Comparison of ENCODE assay signal across 32 cellular contexts in genomic region chr14:100778951-100779690, GRCh38. TPM values are rescaled to one million over a fixed set of nuclear protein-coding genes. Genes with fewer than 3 reads are reported as not detected.
A peak's percentile ranks its signal among the peaks of the same experiment; 100 is the strongest.
DNase-seq lines count a peak whose midpoint lies in the region; ATAC-seq and TF ChIP-seq lines count a peak whose summit lies in the region.
"Had no signal": no experiment of that assay in that cellular context is flagged by ENCODE, and none has a peak within 500 bp of the region (broad histone marks: within the 10 kb centered on the region; RNA-seq: fewer than 3 reads in every experiment).

No MANE protein-coding gene starts in this region.

- H3K36me3 ChIP-seq in CD8-positive, alpha-beta T cell (ENCODE audit: insufficient read depth, low read length), result no peaks in the 10 kb centered on the region
- H3K36me3 ChIP-seq: esophagus squamous epithelium, Peyer's patch had no signal

- intact Hi-C loops in CD8-positive, alpha-beta T cell (cut with DNase I, micrococcal nuclease), result no loop called here

- H3K9me3 ChIP-seq in CD8-positive, alpha-beta T cell (ENCODE audit: low read length), result no peaks in the 10 kb centered on the region
- H3K9me3 ChIP-seq: esophagus squamous epithelium, Peyer's patch had no signal

- no peak overlapping the region for H3K27ac ChIP-seq in CD8-positive, alpha-beta T cell (ENCODE audit: low read depth, low read length)
- H3K27ac ChIP-seq: esophagus squamous epithelium, Peyer's patch had no signal

- peak; percentile 30 for DNase-seq in activated CD8-positive, alpha-beta memory T cell treated with anti-CD3 and anti-CD28 coated beads, Interleukin-2, amount 50 U/mL, for 48 hours
- DNase-seq in activated CD8-positive, alpha-beta memory T cell treated with anti-CD3 and anti-CD28 coated beads, Interleukin-2, amount 50 U/mL, for 4 hours, result no peak
- DNase-seq in ecto neural progenitor cell (ENCODE audit: low spot score) (peak; percentile 37), osteocyte (ENCODE audit: extremely low spot score, unreplicated experiment) (peak; percentile 70), type B pancreatic cell (ENCODE audit: extremely low spot score, unreplicated experiment) (peak; percentile 66), OCI-M1 (lab: John Stamatoyannopoulos, UW) (no peak)
- no peak for DNase-seq in CD8-positive, alpha-beta T cell
- DNase-seq: activated CD4-positive, alpha-beta T cell treated with anti-CD3 and anti-CD28 coated beads, Interleukin-2, amount 10 ng/mL, durations not matched to agents 7 days and 5 days; activated CD8-positive, alpha-beta memory T cell treated with anti-CD3 and anti-CD28 coated beads, Interleukin-2, amount 10 ng/mL, durations not matched to agents 7 days and 5 days; AML-193; anterior cingulate cortex; CD8-positive, alpha-beta memory T cell; DMS79; esophagus squamous epithelium; foreskin melanocyte; GF-D8; KBM-7; NCI-H2029 treated with DMSO at 0.1 percent for 48 hours; NCI-H526; stimulated activated CD4-positive, alpha-beta T cell treated with anti-CD3 and anti-CD28 coated beads, Interleukin-12 subunit alpha, Interleukin-12 subunit beta, amount 100 ng/mL, for 4 hours; stimulated activated CD4-positive, alpha-beta T cell treated with anti-CD3 and anti-CD28 coated beads, Interleukin-4, amount 100 ng/mL, for 24 hours; SW 1271; T1000 had no signal

- no peaks in the 10 kb centered on the region for H3K27me3 ChIP-seq in CD8-positive, alpha-beta T cell (ENCODE audit: insufficient read depth, low read length)
- H3K27me3 ChIP-seq: Peyer's patch had no signal

- H3K9me3 Mint-ChIP-seq in osteocyte (ENCODE audit: unreplicated experiment) (no peaks in the 10 kb centered on the region), type B pancreatic cell (no peaks in the 10 kb centered on the region)
- H3K9me3 Mint-ChIP-seq in CD8-positive, alpha-beta T cell, result no peaks in the 10 kb centered on the region
- H3K9me3 Mint-ChIP-seq: activated CD4-positive, alpha-beta T cell treated with anti-CD3 and anti-CD28 coated beads, Interleukin-2, amount 10 ng/mL, durations not matched to agents 7 days and 5 days; activated naive CD4-positive, alpha-beta T cell treated with anti-CD3 and anti-CD28 coated beads, Interleukin-2, amount 50 U/mL, for 72 hours; CD8-positive, alpha-beta memory T cell; dendritic cell treated with granulocyte-macrophage colony-stimulating factor and Interleukin-4, amounts not matched to agents 40 ng/mL and 50 ng/mL, for 4 days; stimulated activated effector memory CD8-positive, alpha-beta T cell treated with anti-CD3 and anti-CD28 coated beads, Interleukin-12 subunit alpha, Interleukin-12 subunit beta, amount 100 ng/mL, for 72 hours had no signal

- H3K27ac Mint-ChIP-seq in osteocyte (ENCODE audit: unreplicated experiment) (no peak overlapping the region), type B pancreatic cell (no peak overlapping the region)
- H3K27ac Mint-ChIP-seq in CD8-positive, alpha-beta T cell, result no peak overlapping the region
- H3K27ac Mint-ChIP-seq: activated CD4-positive, alpha-beta T cell treated with anti-CD3 and anti-CD28 coated beads, Interleukin-2, amount 10 ng/mL, durations not matched to agents 7 days and 5 days; activated CD8-positive, alpha-beta memory T cell treated with anti-CD3 and anti-CD28 coated beads, Interleukin-2, amount 10 ng/mL, durations not matched to agents 7 days and 5 days; CD8-positive, alpha-beta memory T cell; dendritic cell treated with granulocyte-macrophage colony-stimulating factor and Interleukin-4, amounts not matched to agents 40 ng/mL and 50 ng/mL, for 4 days; stimulated activated effector memory CD8-positive, alpha-beta T cell treated with anti-CD3 and anti-CD28 coated beads, Interleukin-12 subunit alpha, Interleukin-12 subunit beta, amount 100 ng/mL, for 72 hours had no signal

- TF ChIP-seq CTCF in osteocyte (IDR thresholded peaks at IDR 0.05) (no peak), type B pancreatic cell (conservative IDR thresholded peaks at IDR 0.05) (no peak)
- TF ChIP-seq CTCF in CD8-positive, alpha-beta T cell (IDR thresholded peaks at IDR 0.05), result no peak

- H3K4me1 ChIP-seq in CD8-positive, alpha-beta T cell (ENCODE audit: insufficient read depth, low read length), result no peaks in the 10 kb centered on the region
- H3K4me1 ChIP-seq: Peyer's patch had no signal

- CTCF ChIA-PET in CD8-positive, alpha-beta T cell (lab: Charles Lee), result no interaction called here

- no peak overlapping the region for H3K4me3 Mint-ChIP-seq in osteocyte (ENCODE audit: unreplicated experiment)
- H3K4me3 Mint-ChIP-seq in type B pancreatic cell, result no peak overlapping the region
- no peak overlapping the region for H3K4me3 Mint-ChIP-seq in CD8-positive, alpha-beta T cell
- H3K4me3 Mint-ChIP-seq: activated CD4-positive, alpha-beta T cell treated with anti-CD3 and anti-CD28 coated beads, Interleukin-2, amount 10 ng/mL, durations not matched to agents 7 days and 5 days; activated CD8-positive, alpha-beta memory T cell treated with anti-CD3 and anti-CD28 coated beads, Interleukin-2, amount 10 ng/mL, durations not matched to agents 7 days and 5 days; CD8-positive, alpha-beta memory T cell; dendritic cell treated with granulocyte-macrophage colony-stimulating factor and Interleukin-4, amounts not matched to agents 40 ng/mL and 50 ng/mL, for 4 days; stimulated activated effector memory CD8-positive, alpha-beta T cell treated with anti-CD3 and anti-CD28 coated beads, Interleukin-12 subunit alpha, Interleukin-12 subunit beta, amount 100 ng/mL, for 72 hours had no signal

- H3K4me3 ChIP-seq in CD8-positive, alpha-beta T cell (ENCODE audit: low read depth, low read length), result no peak overlapping the region
- H3K4me3 ChIP-seq: esophagus squamous epithelium, Peyer's patch had no signal

- H3K4me1 Mint-ChIP-seq in osteocyte (ENCODE audit: unreplicated experiment) (no peaks in the 10 kb centered on the region), type B pancreatic cell (ENCODE audit: unreplicated experiment) (peaks cover 41% of the 10 kb centered on the region)
- H3K4me1 Mint-ChIP-seq in CD8-positive, alpha-beta T cell (ENCODE audit: low read depth), result no peaks in the 10 kb centered on the region
- H3K4me1 Mint-ChIP-seq: activated CD4-positive, alpha-beta T cell treated with anti-CD3 and anti-CD28 coated beads, Interleukin-2, amount 10 ng/mL, durations not matched to agents 7 days and 5 days; activated CD8-positive, alpha-beta memory T cell treated with anti-CD3 and anti-CD28 coated beads, Interleukin-2, amount 10 ng/mL, durations not matched to agents 7 days and 5 days; CD8-positive, alpha-beta memory T cell; stimulated activated effector memory CD8-positive, alpha-beta T cell treated with anti-CD3 and anti-CD28 coated beads, Interleukin-12 subunit alpha, Interleukin-12 subunit beta, amount 100 ng/mL, for 72 hours had no signal

- H3K36me3 Mint-ChIP-seq in osteocyte (ENCODE audit: unreplicated experiment) (no peaks in the 10 kb centered on the region), type B pancreatic cell (no peaks in the 10 kb centered on the region)
- H3K36me3 Mint-ChIP-seq in CD8-positive, alpha-beta T cell, result no peaks in the 10 kb centered on the region
- H3K36me3 Mint-ChIP-seq: activated CD8-positive, alpha-beta memory T cell treated with anti-CD3 and anti-CD28 coated beads, Interleukin-2, amount 10 ng/mL, durations not matched to agents 7 days and 5 days; activated naive CD4-positive, alpha-beta T cell treated with anti-CD3 and anti-CD28 coated beads, Interleukin-2, amount 50 U/mL, for 72 hours; CD8-positive, alpha-beta memory T cell; stimulated activated effector memory CD8-positive, alpha-beta T cell treated with anti-CD3 and anti-CD28 coated beads, Interleukin-12 subunit alpha, Interleukin-12 subunit beta, amount 100 ng/mL, for 72 hours had no signal

- POLR2A ChIA-PET in CD8-positive, alpha-beta T cell (lab: Charles Lee), result no interaction called here

- peaks cover 16% of the 10 kb centered on the region for H3K27me3 Mint-ChIP-seq in osteocyte (ENCODE audit: unreplicated experiment)
- peaks cover 42% of the 10 kb centered on the region for H3K27me3 Mint-ChIP-seq in type B pancreatic cell
- no peaks in the 10 kb centered on the region for H3K27me3 Mint-ChIP-seq in CD8-positive, alpha-beta T cell (ENCODE audit: low read depth)
- H3K27me3 Mint-ChIP-seq: activated CD4-positive, alpha-beta T cell treated with anti-CD3 and anti-CD28 coated beads, Interleukin-2, amount 10 ng/mL, durations not matched to agents 7 days and 5 days; activated CD8-positive, alpha-beta memory T cell treated with anti-CD3 and anti-CD28 coated beads, Interleukin-2, amount 10 ng/mL, durations not matched to agents 7 days and 5 days; dendritic cell treated with granulocyte-macrophage colony-stimulating factor and Interleukin-4, amounts not matched to agents 40 ng/mL and 50 ng/mL, for 4 days had no signal

- ATAC-seq in GM21360 (IDR thresholded peaks at IDR 0.05; ENCODE audit: unreplicated experiment), result no peak
- ATAC-seq in CD8-positive, alpha-beta T cell, result no peak
- ATAC-seq: activated CD8-positive, alpha-beta memory T cell treated with anti-CD3 and anti-CD28 coated beads, Interleukin-2, amount 10 ng/mL, durations not matched to agents 7 days and 5 days; activated naive CD4-positive, alpha-beta T cell treated with anti-CD3 and anti-CD28 coated beads, Interleukin-2, amount 50 U/mL, for 72 hours; left colon; stimulated activated effector memory CD8-positive, alpha-beta T cell treated with anti-CD3 and anti-CD28 coated beads, Interleukin-12 subunit alpha, Interleukin-12 subunit beta, amount 100 ng/mL, for 72 hours had no signal

RNA-seq across cellular contexts. Expression of gene MEG3, which starts 46.8 kb away (rescaled TPM):
- not detected in 2 replicates for total RNA-seq in osteocyte
- total RNA-seq in type B pancreatic cell (ENCODE audit: low replicate concordance), result 0.68 and 0.74 TPM in 2 replicates
- not detected for total RNA-seq in CD8-positive, alpha-beta T cell
- total RNA-seq: activated CD4-positive, alpha-beta T cell treated with anti-CD3 and anti-CD28 coated beads, Interleukin-2, amount 10 ng/mL, durations not matched to agents 7 days and 5 days; activated CD8-positive, alpha-beta memory T cell treated with anti-CD3 and anti-CD28 coated beads, Interleukin-2, amount 10 ng/mL, durations not matched to agents 7 days and 5 days; activated naive CD4-positive, alpha-beta T cell treated with anti-CD3 and anti-CD28 coated beads, Interleukin-2, amount 50 U/mL, for 72 hours; HT1080; MCF 10A had no signal

RNA-seq across cellular contexts. Expression of gene DLK1, which starts 52.4 kb away (rescaled TPM):
- total RNA-seq in osteocyte (0.60 and 0.86 TPM in 2 replicates), type B pancreatic cell (ENCODE audit: low replicate concordance) (149 and 405 TPM in 2 replicates)
- not detected for total RNA-seq in CD8-positive, alpha-beta T cell
- total RNA-seq: activated CD4-positive, alpha-beta T cell treated with anti-CD3 and anti-CD28 coated beads, Interleukin-2, amount 10 ng/mL, durations not matched to agents 7 days and 5 days; activated CD8-positive, alpha-beta memory T cell treated with anti-CD3 and anti-CD28 coated beads, Interleukin-2, amount 10 ng/mL, durations not matched to agents 7 days and 5 days; activated naive CD4-positive, alpha-beta T cell treated with anti-CD3 and anti-CD28 coated beads, Interleukin-2, amount 50 U/mL, for 72 hours; CD8-positive, alpha-beta memory T cell; esophagus squamous epithelium; HT1080; left colon; MCF 10A; omental fat pad; Peyer's patch had no signal

Comparison
In these comparisons a context has a peak if more than half of its experiments do, and no peak if none do; other contexts are left out.
1. DNase-seq: peak in activated CD8-positive, alpha-beta memory T cell treated with anti-CD3 and anti-CD28 coated beads, Interleukin-2, amount 50 U/mL, for 48 hours (single experiment), ecto neural progenitor cell (single experiment), osteocyte (single experiment) and type B pancreatic cell (single experiment); none in activated CD8-positive, alpha-beta memory T cell treated with anti-CD3 and anti-CD28 coated beads, Interleukin-2, amount 50 U/mL, for 4 hours (single experiment), OCI-M1 (single experiment) and CD8-positive, alpha-beta T cell (0 of 7).
2. RNA of gene DLK1, which starts 52.4 kb away (total RNA-seq): 149 to 405 TPM in type B pancreatic cell; 0.60 to 0.86 TPM in osteocyte and not detected in CD8-positive, alpha-beta T cell; every median in the first group is over 10 times any median in the second.